2 cellular contexts compared by ENCODE assay signal in genomic region chr15:81432179-81432578, GRCh38.
TF ChIP-seq lines count a peak whose summit lies in the region.

No MANE protein-coding gene starts in this region.

TF ChIP-seq in liver, 16 proteins besides CTCF, POLR2A, EP300 and RAD21 (continued from another document):
- TF ChIP-seq REST (IDR thresholded peaks at IDR 0.05): no peak
- peak; percentile 81 to 82 for TF ChIP-seq HNF4A (conservative IDR thresholded peaks at IDR 0.05)
TF ChIP-seq in liver: peak in this region for 3.

TF ChIP-seq in HepG2, 621 proteins besides CTCF, POLR2A, EP300 and RAD21 (continued from another document):
- no peak for TF ChIP-seq HMGXB4 (CRISPR knock-in tag; IDR thresholded peaks at IDR 0.05; ENCODE audit: borderline replicate concordance in 1 of 2, low read depth in 1 of 2)
- no peak for TF ChIP-seq ZNF747 (CRISPR knock-in tag; IDR thresholded peaks at IDR 0.05; ENCODE audit: borderline replicate concordance)
- no peak for TF ChIP-seq KDM6A (CRISPR knock-in tag; IDR thresholded peaks at IDR 0.05; ENCODE audit: low read depth)
- TF ChIP-seq ZNF652 (CRISPR knock-in tag; IDR thresholded peaks at IDR 0.05; ENCODE audit: borderline replicate concordance, low read depth): no peak
